In genomic region chr3:100975714-100976113, GRCh38 we compare ENCODE assay signal across 17 cellular contexts. TPM values are rescaled to one million over a fixed set of nuclear protein-coding genes. Genes with fewer than 3 reads are reported as not detected.
DNase-seq lines count a peak whose midpoint lies in the region; ATAC-seq and TF ChIP-seq lines count a peak whose summit lies in the region.
"Had no signal": no experiment of that assay in that cellular context is flagged by ENCODE, and none has a peak within 500 bp of the region (broad histone marks: within the 10 kb centered on the region; RNA-seq: fewer than 3 reads in every experiment).

No MANE protein-coding gene starts in this region.

- peak; percentile 50 for ATAC-seq in Right ventricle myocardium superior (ENCODE audit: poor library complexity)
- no peak for ATAC-seq in heart left ventricle
- peak; percentile 47 to 56 for ATAC-seq in left cardiac atrium
- ATAC-seq in right cardiac atrium: peak; percentile 61 to 71
- ATAC-seq: GM23338 had no signal

- DNase-seq in Right ventricle myocardium superior: no peak
- no peak for DNase-seq in heart left ventricle
- no peak for DNase-seq in left cardiac atrium
- peak in 2 of 3 donors; percentile 23 to 50 for DNase-seq in right cardiac atrium
- no peak for DNase-seq in GM03348 (ENCODE audit: low spot score)
- no peak for DNase-seq in activated gamma-delta T cell treated with Interleukin-2 at 50 U/mL for 16 hours
- DNase-seq in NCI-H748 (lab: John Stamatoyannopoulos, UW; ENCODE audit: unreplicated experiment): no peak
- DNase-seq: 8988T; CD4-positive, alpha-beta memory T cell; DMS153; DMS79; GDM1; HCEC 1CT had no signal

- H3K4me1 ChIP-seq in heart left ventricle: peaks cover 0 to 28% (median 1%) of the 10 kb centered on the region in 12 donors
- no peaks in the 10 kb centered on the region for H3K4me1 ChIP-seq in right cardiac atrium (ENCODE audit: control insufficient read depth, insufficient read depth, low read length)
- H3K4me1 ChIP-seq: BLaER1 had no signal

- H3K27me3 ChIP-seq in heart left ventricle (no peaks in the 10 kb centered on the region), right cardiac atrium (ENCODE audit: control insufficient read depth, insufficient read depth) (no peaks in the 10 kb centered on the region)
- H3K27me3 ChIP-seq: BLaER1 had no signal

- no peak overlapping the region for H3K27ac ChIP-seq in heart left ventricle
- no peak overlapping the region for H3K27ac ChIP-seq in right cardiac atrium (ENCODE audit: low read length)
- H3K27ac ChIP-seq: BLaER1 had no signal

- H3K4me3 ChIP-seq in heart left ventricle (no peak overlapping the region), right cardiac atrium (ENCODE audit: low read length) (no peak overlapping the region)
- H3K4me3 ChIP-seq: BLaER1, GM23338 had no signal

- WGBS in heart left ventricle, 4 donors: 67 to 82% (median 79%) methylated on average over 2 of the region's 2 CpGs
- WGBS in right cardiac atrium: 53% methylated on average over 2 of the region's 2 CpGs

- no peaks in the 10 kb centered on the region for H3K36me3 ChIP-seq in heart left ventricle
- H3K36me3 ChIP-seq: BLaER1 had no signal

- no peak for TF ChIP-seq POLR2A in heart left ventricle (IDR thresholded peaks at IDR 0.05)

- H3K9me3 ChIP-seq in heart left ventricle: peaks cover 0 to 5% (median 0%) of the 10 kb centered on the region in 12 donors
- H3K9me3 ChIP-seq in right cardiac atrium (ENCODE audit: control insufficient read depth, low read length): no peaks in the 10 kb centered on the region
- H3K9me3 ChIP-seq: BLaER1 had no signal

- no peak for TF ChIP-seq CTCF in heart left ventricle (IDR thresholded peaks at IDR 0.05)

- intact Hi-C loops in Right ventricle myocardium superior (cut with DNase I) (no loop called here), heart left ventricle (cut with DNase I) (no loop called here), left cardiac atrium (cut with DNase I) (loop anchor here in 1 of 2 donors (10.0 kb wide), 1 partner anchor 101 kb away; no protein-coding TSS in a partner anchor), right cardiac atrium (cut with DNase I) (no loop called here)

RNA-seq across cellular contexts. Expression of gene ABI3BP, which starts 17.5 kb away (rescaled TPM):
- total RNA-seq in Right ventricle myocardium superior (28.8 TPM), heart left ventricle (10 to 100 TPM; 11.7 to 96.6 (median 33.1) TPM), left cardiac atrium (10 to 100 TPM; 59.8 to 72.0 TPM), right cardiac atrium (10 to 100 TPM; 33.2 to 69.5 (median 51.5) TPM)
- polyA plus RNA-seq in heart left ventricle (1 to 10 TPM; 7.8 to 9.4 TPM), right cardiac atrium (14.5 TPM)
- total RNA-seq: CD4-positive, alpha-beta memory T cell; HT-29 had no signal
- polyA plus RNA-seq: CD14-positive monocyte; CD4-positive, alpha-beta memory T cell had no signal

Comparison
In these comparisons a context has a peak if more than half of its experiments do, and no peak if none do; other contexts are left out.
1. ATAC-seq: peak in Right ventricle myocardium superior (single experiment), left cardiac atrium (2 of 2) and right cardiac atrium (2 of 2); none in heart left ventricle (0 of 4).
2. DNase-seq: peak in right cardiac atrium (2 of 3); none in Right ventricle myocardium superior (single experiment), heart left ventricle (0 of 5), left cardiac atrium (single experiment), GM03348 (single experiment), activated gamma-delta T cell treated with Interleukin-2 at 50 U/mL for 16 hours (single experiment) and NCI-H748 (single experiment).